ENCODE assay signal across 13 cellular contexts in genomic region chr9:126334626-126335621, GRCh38. TPM values are rescaled to one million over a fixed set of nuclear protein-coding genes. Genes with fewer than 3 reads are reported as not detected.
DNase-seq lines count a peak whose midpoint lies in the region; ATAC-seq and TF ChIP-seq lines count a peak whose summit lies in the region.
"Had no signal": no experiment of that assay in that cellular context is flagged by ENCODE, and none has a peak within 500 bp of the region (broad histone marks: within the 10 kb centered on the region; RNA-seq: fewer than 3 reads in every experiment).

No MANE protein-coding gene starts in this region.

- peaks cover 68% of the 10 kb centered on the region for H3K4me1 Mint-ChIP-seq in chondrocyte (ENCODE audit: low read depth)
- H3K4me1 Mint-ChIP-seq in activated T-cell treated with anti-CD3 and anti-CD28 coated beads, Interleukin-2, amount 50 U/mL, for 72 hours (ENCODE audit: low read depth) = peaks cover 26% of the 10 kb centered on the region

- intact Hi-C loops in sigmoid colon (cut with DNase I) = no loop called here

- H3K27ac Mint-ChIP-seq in chondrocyte (ENCODE audit: unreplicated experiment) = peak overlapping the region; percentile 69
- H3K27ac Mint-ChIP-seq in activated T-cell treated with anti-CD3 and anti-CD28 coated beads, Interleukin-2, amount 50 U/mL, for 72 hours = no peak overlapping the region
- H3K27ac Mint-ChIP-seq: activated naive CD4-positive, alpha-beta T cell treated with anti-CD3 and anti-CD28 coated beads for 36 hours had no signal

- H3K9me3 ChIP-seq in sigmoid colon = no peaks in the 10 kb centered on the region

- peak; percentile 8 for DNase-seq in DMS53 treated with DMSO at 0.1 percent for 48 hours (lab: John Stamatoyannopoulos, UW; ENCODE audit: unreplicated experiment)
- DNase-seq in chondrocyte (ENCODE audit: low spot score) = no peak
- peak; percentile 42 for DNase-seq in islet precursor cell
- DNase-seq in sigmoid colon = no peak
- no peak for DNase-seq in activated CD4-positive, alpha-beta T cell treated with anti-CD3 and anti-CD28 coated beads for 48 hours
- DNase-seq in activated T-cell treated with anti-CD3 and anti-CD28 coated beads, Interleukin-2, amount 50 U/mL, for 72 hours = no peak
- no peak for DNase-seq in inferior parietal cortex (ENCODE audit: extremely low spot score)
- DNase-seq: activated CD4-positive, alpha-beta T cell treated with anti-CD3 and anti-CD28 coated beads, Interleukin-2, amount 50 U/mL, for 1 hour; activated naive CD4-positive, alpha-beta T cell treated with anti-CD3 and anti-CD28 coated beads for 36 hours; NCI-H774; retina had no signal

- no peaks in the 10 kb centered on the region for H3K27me3 Mint-ChIP-seq in chondrocyte (ENCODE audit: low read depth)
- no peaks in the 10 kb centered on the region for H3K27me3 Mint-ChIP-seq in activated T-cell treated with anti-CD3 and anti-CD28 coated beads, Interleukin-2, amount 50 U/mL, for 72 hours (ENCODE audit: low read depth)

- TF ChIP-seq CTCF in chondrocyte (IDR thresholded peaks at IDR 0.05) (no peak), sigmoid colon (IDR thresholded peaks at IDR 0.05) (no peak)

- H3K36me3 ChIP-seq in sigmoid colon = no peaks in the 10 kb centered on the region

- TF ChIP-seq EP300 in sigmoid colon (IDR thresholded peaks at IDR 0.05) = no peak

- whole genome bisulfite sequencing in sigmoid colon, 2 donors = 43 to 58% methylated on average over 8 of the region's 8 CpGs

- no peaks in the 10 kb centered on the region for H3K9me3 Mint-ChIP-seq in chondrocyte (ENCODE audit: low read depth)
- H3K9me3 Mint-ChIP-seq in activated T-cell treated with anti-CD3 and anti-CD28 coated beads, Interleukin-2, amount 50 U/mL, for 72 hours = no peaks in the 10 kb centered on the region
- H3K9me3 Mint-ChIP-seq: activated naive CD4-positive, alpha-beta T cell treated with anti-CD3 and anti-CD28 coated beads for 36 hours had no signal

- peaks cover 0 to 42% (median 25%) of the 10 kb centered on the region in 4 donors for H3K4me1 ChIP-seq in sigmoid colon

- H3K36me3 Mint-ChIP-seq in chondrocyte (ENCODE audit: low read depth) = no peaks in the 10 kb centered on the region
- H3K36me3 Mint-ChIP-seq in activated T-cell treated with anti-CD3 and anti-CD28 coated beads, Interleukin-2, amount 50 U/mL, for 72 hours (ENCODE audit: insufficient read depth in 2 of 2) = no peaks in the 10 kb centered on the region

- peak overlapping the region in 3 of 4 donors; percentile 20 to 66 (median 26) for H3K27ac ChIP-seq in sigmoid colon

- ATAC-seq in activated T-cell treated with anti-CD3 and anti-CD28 coated beads, Interleukin-2, amount 50 U/mL, for 72 hours (replicated peaks in 1 of 2) = no peak
- ATAC-seq in GM21717 (IDR thresholded peaks at IDR 0.05; ENCODE audit: unreplicated experiment) = no peak
- ATAC-seq: SK-N-SH treated with all-trans-retinoic acid at 6 μM for 48 hours had no signal

- H3K27me3 ChIP-seq in sigmoid colon = no peaks in the 10 kb centered on the region

- no peak overlapping the region for H3K4me3 ChIP-seq in sigmoid colon

- no peak for TF ChIP-seq POLR2A in sigmoid colon (IDR thresholded peaks at IDR 0.05)

- no peak overlapping the region for H3K4me3 Mint-ChIP-seq in chondrocyte (ENCODE audit: unreplicated experiment)
- H3K4me3 Mint-ChIP-seq in activated T-cell treated with anti-CD3 and anti-CD28 coated beads, Interleukin-2, amount 50 U/mL, for 72 hours = no peak overlapping the region
- H3K4me3 Mint-ChIP-seq: activated naive CD4-positive, alpha-beta T cell treated with anti-CD3 and anti-CD28 coated beads for 36 hours had no signal

RNA-seq across cellular contexts. Expression of gene MVB12B, which starts 8.3 kb away (rescaled TPM):
- total RNA-seq in chondrocyte (13.1 to 15.3 TPM (median 13.9 TPM) in 3 replicates), sigmoid colon (10 to 100 TPM; 12.2 to 14.4 (median 13.3) TPM)
- 1 to 10 TPM; 5.1 to 8.9 (median 6.0) TPM for polyA plus RNA-seq in sigmoid colon
- 10 to 100 TPM; 11.5 to 17.1 TPM for total RNA-seq in activated T-cell treated with anti-CD3 and anti-CD28 coated beads, Interleukin-2, amount 50 U/mL, for 72 hours

Comparison
In these comparisons a context has a peak if more than half of its experiments do, and no peak if none do; other contexts are left out.
1. DNase-seq: peak in DMS53 treated with DMSO at 0.1 percent for 48 hours (single experiment) and islet precursor cell (single experiment); none in chondrocyte (single experiment), sigmoid colon (single experiment), activated CD4-positive, alpha-beta T cell treated with anti-CD3 and anti-CD28 coated beads for 48 hours (single experiment), activated T-cell treated with anti-CD3 and anti-CD28 coated beads, Interleukin-2, amount 50 U/mL, for 72 hours (0 of 2) and inferior parietal cortex (single experiment).